Comparison of ENCODE assay signal across 7 cellular contexts in the genomic region with DNA sequence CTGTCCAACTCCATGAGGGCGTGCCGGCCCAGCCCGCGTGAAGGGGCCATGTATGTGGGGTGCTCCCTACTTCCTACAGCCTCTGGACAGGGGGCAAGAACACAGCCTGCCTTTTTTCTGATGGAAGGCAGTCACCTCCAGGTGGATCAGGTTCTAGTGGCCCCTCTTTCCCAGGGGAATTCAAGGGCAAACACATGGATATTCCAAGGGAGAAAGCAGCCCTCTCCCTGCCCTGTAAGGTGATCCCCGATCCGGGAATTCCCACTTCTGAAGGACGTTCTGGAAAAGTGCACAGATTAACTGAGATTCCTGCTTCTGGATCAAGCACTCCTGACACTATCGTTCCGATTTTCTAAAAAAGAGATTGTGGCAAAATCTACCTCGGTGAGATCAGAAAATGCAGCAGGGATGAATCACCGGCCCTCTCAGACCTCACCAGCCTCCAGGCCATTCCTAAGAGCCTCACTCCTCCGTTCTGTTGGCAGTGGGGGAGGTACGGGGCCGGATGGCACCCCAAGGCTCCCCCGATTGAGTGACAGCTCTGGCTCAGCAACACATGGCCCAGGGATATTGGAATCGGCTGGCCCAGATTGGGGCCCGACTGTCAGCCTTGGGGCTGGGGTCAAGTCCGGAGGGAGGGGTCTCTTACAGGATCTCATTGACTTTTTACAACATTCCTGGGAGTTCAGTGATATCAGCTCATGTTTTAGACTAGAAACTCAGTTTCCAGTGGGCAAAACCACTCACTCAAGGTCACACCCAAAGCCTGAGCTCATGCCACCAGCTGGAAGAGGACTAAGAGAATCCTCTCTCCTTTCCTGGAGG. TPM values are rescaled to one million over a fixed set of nuclear protein-coding genes. Genes with fewer than 3 reads are reported as not detected.
A peak's percentile ranks its signal among the peaks of the same experiment; 100 is the strongest.
DNase-seq lines count a peak whose midpoint lies in the region; ATAC-seq and TF ChIP-seq lines count a peak whose summit lies in the region.

No MANE protein-coding gene starts in this region.

- H3K79me2 ChIP-seq in hepatocyte: no peaks in the 10 kb centered on the region

- H3K27me3 Mint-ChIP-seq in activated CD8-positive, alpha-beta T cell treated with anti-CD3 and anti-CD28 coated beads, Interleukin-2, amount 10 ng/mL, durations not matched to agents 7 days and 5 days (ENCODE audit: low read depth): peaks cover 4% of the 10 kb centered on the region
- peaks cover 48% of the 10 kb centered on the region for H3K27me3 Mint-ChIP-seq in activated naive CD4-positive, alpha-beta T cell treated with anti-CD3 and anti-CD28 coated beads, Interleukin-2, amount 10 ng/mL, durations not matched to agents 7 days and 5 days

- TF ChIP-seq CTCF in hepatocyte (IDR thresholded peaks at IDR 0.05; ENCODE audit: poor library complexity): no peak

- CTCF ChIA-PET in activated CD8-positive, alpha-beta T cell treated with anti-CD3 and anti-CD28 coated beads, Interleukin-2, amount 10 ng/mL, durations not matched to agents 7 days and 5 days (lab: Charles Lee): interaction anchor here (1.0 to 1.9 kb wide), 5 partner anchors 13 to 153 kb away, joined by 3 to 6 read pairs (median 5); a partner anchor contains a TSS
- CTCF ChIA-PET in activated naive CD4-positive, alpha-beta T cell treated with anti-CD3 and anti-CD28 coated beads, Interleukin-2, amount 10 ng/mL, durations not matched to agents 7 days and 5 days (lab: Charles Lee): interaction anchor here (0.9 to 2.2 kb wide), 4 partner anchors 14 to 105 kb away, joined by 3 to 9 read pairs (median 4); a partner anchor contains a TSS

- peaks cover 26% of the 10 kb centered on the region for H3K4me1 ChIP-seq in hepatocyte (ENCODE audit: insufficient read depth)

- no peaks in the 10 kb centered on the region for H3K9me3 ChIP-seq in hepatocyte (ENCODE audit: low read depth)

- H3K36me3 Mint-ChIP-seq in activated CD8-positive, alpha-beta T cell treated with anti-CD3 and anti-CD28 coated beads, Interleukin-2, amount 10 ng/mL, durations not matched to agents 7 days and 5 days (ENCODE audit: low read depth): no peaks in the 10 kb centered on the region
- H3K36me3 Mint-ChIP-seq in activated naive CD4-positive, alpha-beta T cell treated with anti-CD3 and anti-CD28 coated beads, Interleukin-2, amount 10 ng/mL, durations not matched to agents 7 days and 5 days: no peaks in the 10 kb centered on the region

- H3K4me3 ChIP-seq in hepatocyte: no peak overlapping the region

- no peaks in the 10 kb centered on the region for H3K36me3 ChIP-seq in hepatocyte (replicated peaks; ENCODE audit: insufficient read depth, low read depth)

- POLR2A ChIA-PET in activated CD8-positive, alpha-beta T cell treated with anti-CD3 and anti-CD28 coated beads, Interleukin-2, amount 10 ng/mL, durations not matched to agents 7 days and 5 days (lab: Charles Lee): interaction anchor here (0.8 kb wide), 1 partner anchor 15 kb away, joined by 5 read pairs; no protein-coding TSS in a partner anchor

- peak overlapping the region; percentile 90 for H2AFZ ChIP-seq in hepatocyte

- H4K20me1 ChIP-seq in hepatocyte (ENCODE audit: insufficient read depth, poor library complexity, severe bottlenecking): no peaks in the 10 kb centered on the region

- no peak for ATAC-seq in activated CD8-positive, alpha-beta T cell treated with anti-CD3 and anti-CD28 coated beads, Interleukin-2, amount 10 ng/mL, durations not matched to agents 7 days and 5 days
- ATAC-seq in GM21825 (IDR thresholded peaks at IDR 0.05; ENCODE audit: unreplicated experiment): no peak

- DNase-seq in HS-5 (ENCODE audit: low read depth) (peak; percentile 87), hepatocyte (ENCODE audit: low spot score) (peak; percentile 66), stromal cell of bone marrow (ENCODE audit: low read depth) (peak; percentile 48), NCI-H1417 (lab: John Stamatoyannopoulos, UW) (no peak)
- DNase-seq in activated CD8-positive, alpha-beta T cell treated with anti-CD3 and anti-CD28 coated beads, Interleukin-2, amount 10 ng/mL, durations not matched to agents 7 days and 5 days: no peak
- no peak for DNase-seq in activated naive CD4-positive, alpha-beta T cell treated with anti-CD3 and anti-CD28 coated beads, Interleukin-2, amount 10 ng/mL, durations not matched to agents 7 days and 5 days

- H3K27ac ChIP-seq in hepatocyte: peak overlapping the region; percentile 81

- WGBS in hepatocyte (ENCODE audit: low lambda C conversion rate, missing lambda C conversion rate): 53% methylated on average over 18 of the region's 18 CpGs

- peak overlapping the region; percentile 96 for H3K4me2 ChIP-seq in hepatocyte

- no peaks in the 10 kb centered on the region for H3K9me3 Mint-ChIP-seq in activated CD8-positive, alpha-beta T cell treated with anti-CD3 and anti-CD28 coated beads, Interleukin-2, amount 10 ng/mL, durations not matched to agents 7 days and 5 days (ENCODE audit: insufficient read depth)
- no peaks in the 10 kb centered on the region for H3K9me3 Mint-ChIP-seq in activated naive CD4-positive, alpha-beta T cell treated with anti-CD3 and anti-CD28 coated beads, Interleukin-2, amount 10 ng/mL, durations not matched to agents 7 days and 5 days

- H3K9me2 ChIP-seq in hepatocyte (replicated peaks; ENCODE audit: insufficient read depth): no peaks in the 10 kb centered on the region

- H3K4me1 Mint-ChIP-seq in activated CD8-positive, alpha-beta T cell treated with anti-CD3 and anti-CD28 coated beads, Interleukin-2, amount 10 ng/mL, durations not matched to agents 7 days and 5 days (ENCODE audit: low read depth): peaks cover 24% of the 10 kb centered on the region
- H3K4me1 Mint-ChIP-seq in activated naive CD4-positive, alpha-beta T cell treated with anti-CD3 and anti-CD28 coated beads, Interleukin-2, amount 10 ng/mL, durations not matched to agents 7 days and 5 days: peaks cover 15% of the 10 kb centered on the region

- peak overlapping the region; percentile 62 for H3K4me3 Mint-ChIP-seq in activated CD8-positive, alpha-beta T cell treated with anti-CD3 and anti-CD28 coated beads, Interleukin-2, amount 10 ng/mL, durations not matched to agents 7 days and 5 days
- no peak overlapping the region for H3K4me3 Mint-ChIP-seq in activated naive CD4-positive, alpha-beta T cell treated with anti-CD3 and anti-CD28 coated beads, Interleukin-2, amount 10 ng/mL, durations not matched to agents 7 days and 5 days

- peaks cover 4% of the 10 kb centered on the region for H3K27me3 ChIP-seq in hepatocyte

- H3K27ac Mint-ChIP-seq in activated CD8-positive, alpha-beta T cell treated with anti-CD3 and anti-CD28 coated beads, Interleukin-2, amount 10 ng/mL, durations not matched to agents 7 days and 5 days: no peak overlapping the region
- H3K27ac Mint-ChIP-seq in activated naive CD4-positive, alpha-beta T cell treated with anti-CD3 and anti-CD28 coated beads, Interleukin-2, amount 10 ng/mL, durations not matched to agents 7 days and 5 days: no peak overlapping the region

RNA-seq across cellular contexts. Expression of a gene that starts 12.3 kb away (rescaled TPM):
- 1 to 10 TPM; 1.7 to 2.2 TPM for total RNA-seq in activated CD8-positive, alpha-beta T cell treated with anti-CD3 and anti-CD28 coated beads, Interleukin-2, amount 10 ng/mL, durations not matched to agents 7 days and 5 days
- total RNA-seq in hepatocyte: 0.87 and 1.6 TPM in 2 replicates
- polyA plus RNA-seq in hepatocyte: 2.0 and 2.7 TPM in 2 replicates

RNA-seq across cellular contexts. Expression of a gene that starts 13.1 kb away (rescaled TPM):
- total RNA-seq in activated CD8-positive, alpha-beta T cell treated with anti-CD3 and anti-CD28 coated beads, Interleukin-2, amount 10 ng/mL, durations not matched to agents 7 days and 5 days: 1 to 10 TPM; 6.3 to 7.8 TPM
- 17.5 and 18.1 TPM in 2 replicates for total RNA-seq in hepatocyte
- polyA plus RNA-seq in hepatocyte: 16.7 and 20.8 TPM in 2 replicates

RNA-seq across cellular contexts. Expression of a gene that starts 35.3 kb away (rescaled TPM):
- 10 to 100 TPM; 46.4 to 53.5 TPM for total RNA-seq in activated CD8-positive, alpha-beta T cell treated with anti-CD3 and anti-CD28 coated beads, Interleukin-2, amount 10 ng/mL, durations not matched to agents 7 days and 5 days
- total RNA-seq in hepatocyte: 23.2 and 25.9 TPM in 2 replicates
- 72.4 and 90.4 TPM in 2 replicates for polyA plus RNA-seq in hepatocyte

RNA-seq across cellular contexts. Expression of a gene that starts 40.5 kb away (rescaled TPM):
- total RNA-seq in activated CD8-positive, alpha-beta T cell treated with anti-CD3 and anti-CD28 coated beads, Interleukin-2, amount 10 ng/mL, durations not matched to agents 7 days and 5 days: 10 to 100 TPM; 25.6 to 28.4 TPM
- total RNA-seq in hepatocyte: 1.8 and 2.7 TPM in 2 replicates
- polyA plus RNA-seq in hepatocyte: 2.2 and 2.3 TPM in 2 replicates

RNA-seq across cellular contexts. Expression of a gene that starts 49.2 kb away (rescaled TPM):
- total RNA-seq in activated CD8-positive, alpha-beta T cell treated with anti-CD3 and anti-CD28 coated beads, Interleukin-2, amount 10 ng/mL, durations not matched to agents 7 days and 5 days: 10 to 100 TPM; 21.4 to 23.1 TPM
- 42.4 and 52.5 TPM in 2 replicates for total RNA-seq in hepatocyte
- 54.0 and 56.9 TPM in 2 replicates for polyA plus RNA-seq in hepatocyte

Comparison
In these comparisons a context has a peak if more than half of its experiments do, and no peak if none do; other contexts are left out.
1. DNase-seq: peak in HS-5 (single experiment), hepatocyte (single experiment) and stromal cell of bone marrow (single experiment); none in activated CD8-positive, alpha-beta T cell treated with anti-CD3 and anti-CD28 coated beads, Interleukin-2, amount 10 ng/mL, durations not matched to agents 7 days and 5 days (single experiment), activated naive CD4-positive, alpha-beta T cell treated with anti-CD3 and anti-CD28 coated beads, Interleukin-2, amount 10 ng/mL, durations not matched to agents 7 days and 5 days (single experiment) and NCI-H1417 (0 of 3).